18 cellular contexts compared by ENCODE assay signal in the genomic region with DNA sequence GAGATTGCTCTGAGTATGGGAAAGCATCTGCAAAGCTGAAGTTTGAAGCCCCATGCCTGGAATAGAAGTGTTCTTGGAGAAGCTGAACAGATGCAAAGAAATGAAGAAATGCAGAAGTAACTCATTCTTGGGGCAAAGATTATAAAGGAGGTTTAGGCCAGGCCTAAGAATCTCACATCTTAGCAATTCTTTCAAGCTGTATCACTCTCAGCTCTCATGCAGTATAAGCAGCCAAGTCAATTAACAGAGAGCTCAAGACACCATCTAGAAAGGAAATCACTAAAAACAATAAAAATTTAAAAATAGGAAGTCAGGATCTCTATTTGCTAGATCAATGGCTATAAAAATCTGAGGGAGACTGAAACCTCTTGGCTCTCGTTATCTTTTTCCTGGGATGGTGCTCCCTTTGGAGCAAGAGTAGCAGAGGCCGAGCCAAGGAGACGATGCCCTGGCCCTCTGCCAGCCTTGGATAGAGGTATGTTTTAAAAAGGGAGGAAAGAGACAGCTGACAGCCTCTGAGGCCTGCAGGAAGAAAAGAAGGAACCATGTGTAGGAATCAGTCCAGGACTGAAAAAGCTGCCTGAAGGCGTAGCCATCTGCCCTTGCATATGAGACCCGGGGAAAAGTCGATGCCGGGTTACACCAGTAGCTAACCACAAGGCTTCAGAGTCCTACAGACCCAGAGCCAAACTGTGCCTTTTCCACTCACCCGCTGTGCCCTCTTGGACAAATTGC.
DNase-seq lines count a peak whose midpoint lies in the region; ATAC-seq and TF ChIP-seq lines count a peak whose summit lies in the region.
"Had no signal": no experiment of that assay in that cellular context is flagged by ENCODE, and none has a peak within 500 bp of the region (broad histone marks: within the 10 kb centered on the region; RNA-seq: fewer than 3 reads in every experiment).

No MANE protein-coding gene starts in this region.

- H3K27me3 ChIP-seq in A673 (replicated peaks; ENCODE audit: insufficient read depth, low read depth, low read length, poor library complexity): no peaks in the 10 kb centered on the region
- H3K27me3 ChIP-seq: neutrophil had no signal

- no TSS peak for BruUV-seq in A673 (replicated peaks; lab: Mats Ljungman, UMichigan)

- H3K27ac Mint-ChIP-seq in HFFc6 (peak overlapping the region; percentile 16; the same call in 1 of the 2 replicates), mesothelial cell of epicardium (peak overlapping the region; percentile 86), T-cell (no peak overlapping the region)
- H3K27ac Mint-ChIP-seq: activated naive CD8-positive, alpha-beta T cell treated with anti-CD3 and anti-CD28 coated beads, Interleukin-2, amount 50 U/mL, for 24 hours had no signal

- intact Hi-C loops in A673 (cut with micrococcal nuclease; ENCODE audit: unreplicated experiment): no loop called here

- H3K36me3 Mint-ChIP-seq in HFFc6 (ENCODE audit: low read depth): peaks cover 5% of the 10 kb centered on the region; the same call in 1 of the 2 replicates
- no peaks in the 10 kb centered on the region for H3K36me3 Mint-ChIP-seq in mesothelial cell of epicardium
- H3K36me3 Mint-ChIP-seq in T-cell: no peaks in the 10 kb centered on the region

- DNase-seq in A673 (ENCODE audit: low spot score) (peak; percentile 11), HFFc6 (no peak), cerebellum (ENCODE audit: low spot score) (peak; percentile 73), mesothelial cell of epicardium (ENCODE audit: low spot score in 2 of 2, unreplicated experiment in 2 of 2) (peak in 1 of 2 experiments; percentile 25), T-cell (no peak), putamen (ENCODE audit: low spot score) (no peak)
- DNase-seq: activated naive CD8-positive, alpha-beta T cell treated with anti-CD3 and anti-CD28 coated beads, Interleukin-2, amount 50 U/mL, for 24 hours; activated T-cell treated with anti-CD3 and anti-CD28 coated beads for 4 hours; erythroblast; lower lobe of right lung; NCI-H2029 treated with DMSO at 0.1 percent for 48 hours; SW 1271 had no signal

- H3K4me3 ChIP-seq in A673 (ENCODE audit: low read depth, low read length, poor library complexity, severe bottlenecking): no peak overlapping the region
- H3K4me3 ChIP-seq: coronary artery, lower lobe of right lung had no signal

- H3K27me3 Mint-ChIP-seq in HFFc6 (ENCODE audit: insufficient read depth) (no peaks in the 10 kb centered on the region; the same call in 1 of the 2 replicates), mesothelial cell of epicardium (ENCODE audit: low read depth) (no peaks in the 10 kb centered on the region), T-cell (no peaks in the 10 kb centered on the region)

- H3K36me3 ChIP-seq in A673 (ENCODE audit: insufficient read depth, low read length, poor library complexity, severe bottlenecking): no peaks in the 10 kb centered on the region
- H3K36me3 ChIP-seq: lower lobe of right lung, neutrophil had no signal

- H3K9me3 Mint-ChIP-seq in HFFc6 (no peaks in the 10 kb centered on the region), mesothelial cell of epicardium (peaks cover 4% of the 10 kb centered on the region), T-cell (peaks cover 0 to 6% (median 0%) of the 10 kb centered on the region in 3 donors)
- H3K9me3 Mint-ChIP-seq: activated naive CD8-positive, alpha-beta T cell treated with anti-CD3 and anti-CD28 coated beads, Interleukin-2, amount 50 U/mL, for 24 hours had no signal

- CTCF ChIA-PET in A673 (lab: Charles Lee): no interaction called here
- CTCF ChIA-PET in T-cell (lab: Charles Lee): no interaction called here

- TF ChIP-seq CTCF in A673 (conservative IDR thresholded peaks at IDR 0.05; ENCODE audit: low read depth, low read length): no peak
- TF ChIP-seq CTCF in HFFc6 (IDR thresholded peaks at IDR 0.05): no peak
- no peak for TF ChIP-seq CTCF in mesothelial cell of epicardium (IDR thresholded peaks at IDR 0.05; ENCODE audit: unreplicated experiment)

- H3K9me3 ChIP-seq in A673 (ENCODE audit: low read depth, low read length, poor library complexity, severe bottlenecking): no peaks in the 10 kb centered on the region
- H3K9me3 ChIP-seq: lower lobe of right lung, neutrophil had no signal

- ATAC-seq in T-cell (replicated peaks in 1 of 4) (no peak), HG03342 (IDR thresholded peaks at IDR 0.05; ENCODE audit: unreplicated experiment) (no peak), HG02571 (IDR thresholded peaks at IDR 0.05; ENCODE audit: unreplicated experiment) (no peak)
- ATAC-seq: activated CD4-positive, CD25-positive, alpha-beta regulatory T cell treated with anti-CD3 and anti-CD28 coated beads, Interleukin-2, amount 50 U/mL, for 24 hours; activated naive CD8-positive, alpha-beta T cell treated with anti-CD3 and anti-CD28 coated beads, Interleukin-2, amount 50 U/mL, for 24 hours had no signal

- H3K27ac ChIP-seq in A673 (ENCODE audit: low read depth, low read length, poor library complexity, severe bottlenecking): no peak overlapping the region
- H3K27ac ChIP-seq: HL-60, lower lobe of right lung, neutrophil had no signal

- H3K4me3 Mint-ChIP-seq in HFFc6: no peak overlapping the region
- H3K4me3 Mint-ChIP-seq in mesothelial cell of epicardium: no peak overlapping the region
- H3K4me3 Mint-ChIP-seq in T-cell: no peak overlapping the region
- H3K4me3 Mint-ChIP-seq: activated naive CD8-positive, alpha-beta T cell treated with anti-CD3 and anti-CD28 coated beads, Interleukin-2, amount 50 U/mL, for 24 hours had no signal

- POLR2A ChIA-PET in A673 (lab: Charles Lee; ENCODE audit: low non-redundant PET): no interaction called here
- POLR2A ChIA-PET in T-cell (lab: Charles Lee): no interaction called here

- H3K4me1 ChIP-seq in A673 (ENCODE audit: insufficient read depth, low read length, poor library complexity, severe bottlenecking): no peaks in the 10 kb centered on the region

- H3K4me1 Mint-ChIP-seq in HFFc6 (ENCODE audit: low read depth) (peaks cover 50% of the 10 kb centered on the region), mesothelial cell of epicardium (peaks cover 20% of the 10 kb centered on the region), T-cell (no peaks in the 10 kb centered on the region)
- H3K4me1 Mint-ChIP-seq: activated naive CD8-positive, alpha-beta T cell treated with anti-CD3 and anti-CD28 coated beads, Interleukin-2, amount 50 U/mL, for 24 hours had no signal

Comparison
In these comparisons a context has a peak if more than half of its experiments do, and no peak if none do; other contexts are left out.
1. DNase-seq: peak in A673 (single experiment) and cerebellum (single experiment); none in HFFc6 (single experiment), T-cell (0 of 34) and putamen (single experiment).
2. H3K27ac Mint-ChIP-seq: peak in HFFc6 (single experiment) and mesothelial cell of epicardium (single experiment); none in T-cell (0 of 2).